10 cellular contexts compared by ENCODE assay signal in the genomic region with DNA sequence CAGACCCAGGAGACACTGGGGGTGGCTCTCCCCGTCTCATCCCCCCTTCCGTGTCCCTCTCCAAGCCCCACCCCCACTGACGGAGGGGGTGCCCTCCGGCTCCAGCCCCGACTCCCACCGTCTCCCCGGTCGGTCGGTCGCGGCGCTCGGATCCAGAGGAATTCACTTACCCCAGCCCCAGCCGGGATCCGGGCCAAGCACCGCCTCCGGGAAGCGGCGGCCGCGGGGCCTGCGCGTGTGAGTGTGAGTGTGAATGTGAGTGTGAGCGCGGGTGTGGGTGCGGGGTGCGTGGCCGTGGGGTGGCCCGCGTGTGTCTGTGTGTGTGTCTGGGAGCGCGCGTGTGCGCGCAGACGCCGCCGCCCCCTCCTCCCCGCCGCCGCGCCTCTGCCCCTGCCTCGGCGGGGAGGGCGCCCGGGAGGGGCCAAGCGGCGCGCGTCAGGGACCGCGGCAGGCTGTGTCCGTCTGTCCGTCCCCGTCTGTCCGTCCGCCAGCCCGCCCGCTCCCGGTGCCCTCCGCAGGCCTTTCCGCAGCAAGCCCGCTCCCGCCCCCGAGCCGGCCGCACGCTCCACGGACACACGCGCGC. TPM values are rescaled to one million over a fixed set of nuclear protein-coding genes. Genes with fewer than 3 reads are reported as not detected.
DNase-seq lines count a peak whose midpoint lies in the region; ATAC-seq, FAIRE-seq and TF ChIP-seq lines count a peak whose summit lies in the region.
"Had no signal": no experiment of that assay in that cellular context is flagged by ENCODE, and none has a peak within 500 bp of the region (broad histone marks: within the 10 kb centered on the region; RNA-seq: fewer than 3 reads in every experiment).

A gene with protein sequence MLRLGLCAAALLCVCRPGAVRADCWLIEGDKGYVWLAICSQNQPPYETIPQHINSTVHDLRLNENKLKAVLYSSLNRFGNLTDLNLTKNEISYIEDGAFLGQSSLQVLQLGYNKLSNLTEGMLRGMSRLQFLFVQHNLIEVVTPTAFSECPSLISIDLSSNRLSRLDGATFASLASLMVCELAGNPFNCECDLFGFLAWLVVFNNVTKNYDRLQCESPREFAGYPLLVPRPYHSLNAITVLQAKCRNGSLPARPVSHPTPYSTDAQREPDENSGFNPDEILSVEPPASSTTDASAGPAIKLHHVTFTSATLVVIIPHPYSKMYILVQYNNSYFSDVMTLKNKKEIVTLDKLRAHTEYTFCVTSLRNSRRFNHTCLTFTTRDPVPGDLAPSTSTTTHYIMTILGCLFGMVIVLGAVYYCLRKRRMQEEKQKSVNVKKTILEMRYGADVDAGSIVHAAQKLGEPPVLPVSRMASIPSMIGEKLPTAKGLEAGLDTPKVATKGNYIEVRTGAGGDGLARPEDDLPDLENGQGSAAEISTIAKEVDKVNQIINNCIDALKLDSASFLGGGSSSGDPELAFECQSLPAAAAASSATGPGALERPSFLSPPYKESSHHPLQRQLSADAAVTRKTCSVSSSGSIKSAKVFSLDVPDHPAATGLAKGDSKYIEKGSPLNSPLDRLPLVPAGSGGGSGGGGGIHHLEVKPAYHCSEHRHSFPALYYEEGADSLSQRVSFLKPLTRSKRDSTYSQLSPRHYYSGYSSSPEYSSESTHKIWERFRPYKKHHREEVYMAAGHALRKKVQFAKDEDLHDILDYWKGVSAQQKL (minus strand): TSS at position 352 of the 583 bp plus-strand sequence. CDS start 51,945 bp downstream, outside the sequence.

- no CpG with 5 or more reads among the region's 72 CpGs for WGBS in A549 (ENCODE audit: missing lambda C conversion rate)

- H3K4me1 ChIP-seq in A549 (peaks cover 50% of the 10 kb centered on the region), HUES48 (ENCODE audit: control insufficient read depth, insufficient read depth, low read length) (peaks cover 6% of the 10 kb centered on the region; the same call in 1 of the 2 replicates)

- FAIRE-seq in A549 (lab: Jason Lieb, UNC) = no peak
- FAIRE-seq: endometrium had no signal

- H3K27ac ChIP-seq in A549 (peak within 1 kb of the TSS; percentile 94 to 97), HUES48 (ENCODE audit: low read depth, low read length) (no peak within 1 kb of the TSS)

- H3K27me3 ChIP-seq in HUES48 (ENCODE audit: control insufficient read depth, insufficient read depth, low read length) = peaks cover 44% of the 10 kb centered on the region

- H3K36me3 Mint-ChIP-seq in dendritic cell treated with granulocyte-macrophage colony-stimulating factor and Interleukin-4, amounts not matched to agents 40 ng/mL and 50 ng/mL, for 4 days (ENCODE audit: low read depth) = no peaks in the 10 kb centered on the region
- no peaks in the 10 kb centered on the region for H3K36me3 Mint-ChIP-seq in mesothelial cell of epicardium
- H3K36me3 Mint-ChIP-seq in activated CD8-positive, alpha-beta memory T cell treated with anti-CD3 and anti-CD28 coated beads, Interleukin-2, amount 10 ng/mL, durations not matched to agents 7 days and 5 days = peaks cover 2% of the 10 kb centered on the region

- H3K9ac ChIP-seq in HUES48 (ENCODE audit: low read depth, low read length) = no peak within 1 kb of the TSS

- peak; percentile 17; the same call in 1 of the 2 replicates for TF ChIP-seq POLR2A in A549 (IDR thresholded peaks at IDR 0.05; ENCODE audit: low read length)

- no peak for TF ChIP-seq EP300 in A549 (IDR thresholded peaks at IDR 0.05)

- ATAC-seq in A549 (peak; percentile 25 to 38; a peak in 4 of 6 replicates), HG03045 (IDR thresholded peaks at IDR 0.05; ENCODE audit: unreplicated experiment) (no peak)
- no peak for ATAC-seq in activated CD8-positive, alpha-beta memory T cell treated with anti-CD3 and anti-CD28 coated beads, Interleukin-2, amount 10 ng/mL, durations not matched to agents 7 days and 5 days

- H3K4me2 ChIP-seq in A549 = peak within 1 kb of the TSS; percentile 89

- peak within 1 kb of the TSS; percentile 65 for H3K4me3 Mint-ChIP-seq in dendritic cell treated with granulocyte-macrophage colony-stimulating factor and Interleukin-4, amounts not matched to agents 40 ng/mL and 50 ng/mL, for 4 days
- peak within 1 kb of the TSS; percentile 71 for H3K4me3 Mint-ChIP-seq in mesothelial cell of epicardium
- H3K4me3 Mint-ChIP-seq in activated CD8-positive, alpha-beta memory T cell treated with anti-CD3 and anti-CD28 coated beads, Interleukin-2, amount 10 ng/mL, durations not matched to agents 7 days and 5 days = no peak within 1 kb of the TSS

- in situ Hi-C loops in KBM-7 (cut with MboI; ENCODE audit: low pct_unique_long_range_greater_than_20kb, low sequenced_read_pairs) = no loop called here

- DNase-seq in A549 (ENCODE audit: low read depth in 1 of 2, low spot score in 1 of 2) (peak in 1 of 2 experiments; percentile 22), mesothelial cell of epicardium (ENCODE audit: low spot score in 2 of 2, unreplicated experiment in 2 of 2) (peak in 1 of 2 experiments; percentile 73), KBM-7 (no peak), MV-4-11 (lab: John Stamatoyannopoulos, UW) (no peak)
- no peak for DNase-seq in activated CD8-positive, alpha-beta memory T cell treated with anti-CD3 and anti-CD28 coated beads, Interleukin-2, amount 10 ng/mL, durations not matched to agents 7 days and 5 days
- DNase-seq: NCI-H2081 treated with DMSO at 0.1 percent for 48 hours had no signal

- H3K9me3 ChIP-seq in A549 (no peaks in the 10 kb centered on the region), HUES48 (ENCODE audit: control insufficient read depth, insufficient read depth, low read length) (no peaks in the 10 kb centered on the region)

- no peaks in the 10 kb centered on the region for H3K36me3 ChIP-seq in HUES48 (ENCODE audit: control insufficient read depth, insufficient read depth, low read length)

- peaks cover 82% of the 10 kb centered on the region for H3K27me3 Mint-ChIP-seq in dendritic cell treated with granulocyte-macrophage colony-stimulating factor and Interleukin-4, amounts not matched to agents 40 ng/mL and 50 ng/mL, for 4 days
- peaks cover 72% of the 10 kb centered on the region for H3K27me3 Mint-ChIP-seq in mesothelial cell of epicardium (ENCODE audit: low read depth)
- peaks cover 58% of the 10 kb centered on the region for H3K27me3 Mint-ChIP-seq in activated CD8-positive, alpha-beta memory T cell treated with anti-CD3 and anti-CD28 coated beads, Interleukin-2, amount 10 ng/mL, durations not matched to agents 7 days and 5 days

- intact Hi-C loops in dendritic cell treated with granulocyte-macrophage colony-stimulating factor and Interleukin-4, amounts not matched to agents 40 ng/mL and 50 ng/mL, for 4 days (cut with micrococcal nuclease) = no loop called here

- TF ChIP-seq RAD21 in A549 (conservative IDR thresholded peaks at IDR 0.05 in 1 of 2, IDR thresholded peaks at IDR 0.05 in 1 of 2) = no peak

- no peak within 1 kb of the TSS for H3K27ac Mint-ChIP-seq in dendritic cell treated with granulocyte-macrophage colony-stimulating factor and Interleukin-4, amounts not matched to agents 40 ng/mL and 50 ng/mL, for 4 days
- peak within 1 kb of the TSS; percentile 9 for H3K27ac Mint-ChIP-seq in mesothelial cell of epicardium
- H3K27ac Mint-ChIP-seq in activated CD8-positive, alpha-beta memory T cell treated with anti-CD3 and anti-CD28 coated beads, Interleukin-2, amount 10 ng/mL, durations not matched to agents 7 days and 5 days = no peak within 1 kb of the TSS

- peaks cover under 1% of the 10 kb centered on the region for H3K9me3 Mint-ChIP-seq in dendritic cell treated with granulocyte-macrophage colony-stimulating factor and Interleukin-4, amounts not matched to agents 40 ng/mL and 50 ng/mL, for 4 days
- H3K9me3 Mint-ChIP-seq in mesothelial cell of epicardium = no peaks in the 10 kb centered on the region
- no peaks in the 10 kb centered on the region for H3K9me3 Mint-ChIP-seq in activated CD8-positive, alpha-beta memory T cell treated with anti-CD3 and anti-CD28 coated beads, Interleukin-2, amount 10 ng/mL, durations not matched to agents 7 days and 5 days (ENCODE audit: low read depth)

- TF ChIP-seq CTCF in A549 (IDR thresholded peaks at IDR 0.05) = no peak
- no peak for TF ChIP-seq CTCF in mesothelial cell of epicardium (IDR thresholded peaks at IDR 0.05; ENCODE audit: unreplicated experiment)

- POLR2A ChIA-PET in A549 (lab: Yijun Ruan, JAX) = no interaction called here

- H3K4me3 ChIP-seq in A549 = peak within 1 kb of the TSS; percentile 90
- peak within 1 kb of the TSS; percentile 59; the same call in 1 of the 2 replicates for H3K4me3 ChIP-seq in HUES48 (ENCODE audit: low read depth, low read length)

- H3K4me1 Mint-ChIP-seq in dendritic cell treated with granulocyte-macrophage colony-stimulating factor and Interleukin-4, amounts not matched to agents 40 ng/mL and 50 ng/mL, for 4 days (ENCODE audit: low read depth) = peaks cover 30% of the 10 kb centered on the region
- H3K4me1 Mint-ChIP-seq in mesothelial cell of epicardium = peaks cover 23% of the 10 kb centered on the region
- peaks cover 12% of the 10 kb centered on the region for H3K4me1 Mint-ChIP-seq in activated CD8-positive, alpha-beta memory T cell treated with anti-CD3 and anti-CD28 coated beads, Interleukin-2, amount 10 ng/mL, durations not matched to agents 7 days and 5 days

- CTCF ChIA-PET in A549 (lab: Yijun Ruan, JAX) = interaction anchor here (1.2 to 5.3 kb wide), 2 partner anchors 110 to 140 kb away, joined by 3 to 130 read pairs; no protein-coding TSS in a partner anchor
- CTCF ChIA-PET in activated CD8-positive, alpha-beta memory T cell treated with anti-CD3 and anti-CD28 coated beads, Interleukin-2, amount 10 ng/mL, durations not matched to agents 7 days and 5 days (lab: Charles Lee) = interaction anchor here (1.4 to 6.5 kb wide), 4 partner anchors 11 to 137 kb away, joined by 3 to 60 read pairs (median 9); no protein-coding TSS in a partner anchor

TF ChIP-seq in A549, 52 proteins besides CTCF, POLR2A, EP300 and RAD21 (continues in another document):
- TF ChIP-seq PHF8 (IDR thresholded peaks at IDR 0.05; ENCODE audit: borderline replicate concordance, low read depth) = 0 out of 2 replicates have a peak, but pooled peaks have one; percentile 39

RNA-seq across cellular contexts. Expression of the gene that starts here (rescaled TPM):
- polyA plus RNA-seq in A549 (2011; rRNA removed) = 0.94 and 1.0 TPM in 2 replicates
- polyA plus RNA-seq in A549 (2012; cell fraction: cytosol; rRNA removed) = 2.0 and 3.1 TPM in 2 replicates
- polyA plus RNA-seq in A549 (2012; cell fraction: nucleus; rRNA removed) = 11.0 and 14.5 TPM in 2 replicates
- 7.5 to 9.6 TPM (median 8.1 TPM) in 3 replicates for polyA plus RNA-seq in A549 (2017; fragmentation: RNase III; extraction: RNeasy Plus Mini Kit Qiagen cat#74134 plus additional on column Dnase treatment)
- 1.2 and 1.7 TPM in 2 replicates for polyA minus RNA-seq in A549 (2011; rRNA and poly(A)+ RNA removed)
- 4.1 to 4.2 TPM (median 4.1 TPM) in 3 replicates for total RNA-seq in mesothelial cell of epicardium
- under 1 TPM; 0.07 to 0.50 TPM for total RNA-seq in activated CD8-positive, alpha-beta memory T cell treated with anti-CD3 and anti-CD28 coated beads, Interleukin-2, amount 10 ng/mL, durations not matched to agents 7 days and 5 days

Comparison
In these comparisons a context has a peak if more than half of its experiments do, and no peak if none do; other contexts are left out.
1. ATAC-seq: peak in A549 (2 of 2); none in HG03045 (single experiment) and activated CD8-positive, alpha-beta memory T cell treated with anti-CD3 and anti-CD28 coated beads, Interleukin-2, amount 10 ng/mL, durations not matched to agents 7 days and 5 days (single experiment).